10 cellular contexts compared by ENCODE assay signal in the genomic region with DNA sequence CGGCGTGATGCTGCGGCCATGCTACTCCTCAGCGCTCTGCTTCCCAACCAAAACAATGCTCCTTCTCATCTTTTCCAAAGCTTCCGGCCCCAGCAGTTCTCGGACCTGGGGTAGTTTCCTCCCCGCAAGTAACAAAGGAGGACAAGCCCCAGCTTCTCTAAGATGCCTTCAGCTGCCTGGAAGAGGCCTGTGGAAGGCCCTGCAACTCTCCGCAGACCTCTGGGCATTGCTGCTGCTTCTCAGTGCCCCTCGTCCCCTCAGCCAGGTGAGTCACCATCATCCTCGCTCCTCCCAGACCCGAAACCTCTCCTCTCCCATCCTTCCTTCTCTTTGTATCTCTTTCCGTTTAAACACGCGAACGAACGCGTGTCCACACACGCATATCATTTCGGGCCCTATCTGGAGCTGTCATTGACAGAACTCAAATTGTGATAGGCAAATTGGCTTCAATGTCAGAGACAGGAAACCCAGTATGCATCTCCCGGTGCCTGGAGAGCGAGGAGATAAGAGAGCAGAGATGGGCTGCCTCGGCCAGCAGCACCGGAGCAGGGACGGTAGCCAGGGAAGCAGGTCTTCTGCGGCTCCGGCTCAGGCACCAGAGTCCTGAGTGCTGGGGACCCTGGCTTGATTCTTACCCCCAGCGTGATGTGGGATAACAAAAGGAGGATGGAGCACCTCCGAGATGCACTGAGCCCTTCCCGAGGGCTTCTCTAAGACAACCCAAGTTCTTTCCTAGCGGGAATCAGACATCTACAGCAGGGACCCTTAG. TPM values are rescaled to one million over a fixed set of nuclear protein-coding genes. Genes with fewer than 3 reads are reported as not detected.
DNase-seq lines count a peak whose midpoint lies in the region; ATAC-seq and TF ChIP-seq lines count a peak whose summit lies in the region.
"Had no signal": no experiment of that assay in that cellular context is flagged by ENCODE, and none has a peak within 500 bp of the region (broad histone marks: within the 10 kb centered on the region; RNA-seq: fewer than 3 reads in every experiment).

No MANE protein-coding gene starts in this region.

- no peaks in the 10 kb centered on the region for H3K79me2 ChIP-seq in GM23248 (ENCODE audit: insufficient read depth)
- no peaks in the 10 kb centered on the region for H3K79me2 ChIP-seq in mesendoderm (ENCODE audit: control insufficient read depth, insufficient read depth, low read length)
- H3K79me2 ChIP-seq in smooth muscle cell (ENCODE audit: low read depth) = no peaks in the 10 kb centered on the region
- H3K79me2 ChIP-seq: hepatocyte had no signal

- peaks cover 2% of the 10 kb centered on the region for H3K27me3 Mint-ChIP-seq in chondrocyte (ENCODE audit: low read depth)
- peaks cover 52% of the 10 kb centered on the region for H3K27me3 Mint-ChIP-seq in stimulated activated memory B cell treated with anti-CD40 and anti-IgM and Interleukin-4, amounts not matched to agents 10 μg/mL and 1 μg/mL and 100 μg/mL, for 72 hours

- H3K4me3 Mint-ChIP-seq in chondrocyte (ENCODE audit: unreplicated experiment) = no peak overlapping the region
- H3K4me3 Mint-ChIP-seq in stimulated activated memory B cell treated with anti-CD40 and anti-IgM and Interleukin-4, amounts not matched to agents 10 μg/mL and 1 μg/mL and 100 μg/mL, for 72 hours = no peak overlapping the region

- H3K27me3 ChIP-seq in GM23248 (replicated peaks; ENCODE audit: insufficient read depth) (no peaks in the 10 kb centered on the region), mesendoderm (ENCODE audit: insufficient read depth, low read length, poor library complexity) (no peaks in the 10 kb centered on the region), smooth muscle cell (ENCODE audit: low read depth) (no peaks in the 10 kb centered on the region)

- H4K8ac ChIP-seq in mesendoderm (ENCODE audit: low read depth, low read length) = no peak overlapping the region

- in situ Hi-C loops in GM23248 (cut with MboI) = loop anchor here (10.0 kb wide), 1 partner anchor 122 kb away; no protein-coding TSS in a partner anchor

- H4K20me1 ChIP-seq in GM23248 (ENCODE audit: insufficient read depth) (no peaks in the 10 kb centered on the region), smooth muscle cell (ENCODE audit: low read depth) (no peaks in the 10 kb centered on the region)

- H3K9ac ChIP-seq in GM23248 = peak overlapping the region; percentile 72
- no peak overlapping the region for H3K9ac ChIP-seq in mesendoderm (ENCODE audit: low read length)
- H3K9ac ChIP-seq in smooth muscle cell (ENCODE audit: low read depth) = peak overlapping the region; percentile 65

- H3K4me1 ChIP-seq in GM23248 (ENCODE audit: insufficient read depth) = peaks cover 7% of the 10 kb centered on the region
- H3K4me1 ChIP-seq in mesendoderm (ENCODE audit: control insufficient read depth, low read depth, low read length) = peaks cover 8% of the 10 kb centered on the region
- H3K4me1 ChIP-seq in smooth muscle cell (ENCODE audit: low read depth) = peaks cover 10% of the 10 kb centered on the region

- H3K4me3 ChIP-seq in GM23248 (peak overlapping the region; percentile 46), mesendoderm (ENCODE audit: low read length) (no peak overlapping the region), smooth muscle cell (no peak overlapping the region)
- H3K4me3 ChIP-seq: hepatocyte had no signal

- H3K23ac ChIP-seq in mesendoderm (ENCODE audit: low read length) = no peak overlapping the region

- peak overlapping the region; percentile 66 for H3K27ac ChIP-seq in GM23248
- no peak overlapping the region for H3K27ac ChIP-seq in mesendoderm (ENCODE audit: low read depth, low read length)
- peak overlapping the region; percentile 71 for H3K27ac ChIP-seq in smooth muscle cell (ENCODE audit: low read depth)
- H3K27ac ChIP-seq: hepatocyte had no signal

- H3F3A ChIP-seq in GM23248 (ENCODE audit: insufficient read depth) (peaks cover 9% of the 10 kb centered on the region; the same call in 1 of the 2 replicates), smooth muscle cell (ENCODE audit: low read depth) (peaks cover 10% of the 10 kb centered on the region)

- H3K4ac ChIP-seq in mesendoderm (ENCODE audit: low read depth, low read length) = no peak overlapping the region

- H2AFZ ChIP-seq in GM23248 (peak overlapping the region; percentile 80), smooth muscle cell (ENCODE audit: low read depth) (no peak overlapping the region)
- H2AFZ ChIP-seq: hepatocyte had no signal

- no peak overlapping the region for H2BK5ac ChIP-seq in mesendoderm (ENCODE audit: low read length)

- no peak overlapping the region for H3K18ac ChIP-seq in mesendoderm (ENCODE audit: low read length)

- peaks cover 41% of the 10 kb centered on the region for H3K4me1 Mint-ChIP-seq in chondrocyte (ENCODE audit: low read depth)
- no peaks in the 10 kb centered on the region for H3K4me1 Mint-ChIP-seq in stimulated activated memory B cell treated with anti-CD40 and anti-IgM and Interleukin-4, amounts not matched to agents 10 μg/mL and 1 μg/mL and 100 μg/mL, for 72 hours

- H3K27ac Mint-ChIP-seq in chondrocyte (ENCODE audit: unreplicated experiment) = peak overlapping the region; percentile 1
- no peak overlapping the region for H3K27ac Mint-ChIP-seq in stimulated activated memory B cell treated with anti-CD40 and anti-IgM and Interleukin-4, amounts not matched to agents 10 μg/mL and 1 μg/mL and 100 μg/mL, for 72 hours

- no peak overlapping the region for H2BK15ac ChIP-seq in mesendoderm (replicated peaks; ENCODE audit: low read depth)

- H3K9me2 ChIP-seq in GM23248 (ENCODE audit: insufficient read depth) = no peaks in the 10 kb centered on the region

- H4K5ac ChIP-seq in mesendoderm (ENCODE audit: low read length) = no peak overlapping the region

- H3K79me1 ChIP-seq in mesendoderm (ENCODE audit: low read length) = no peaks in the 10 kb centered on the region

- TF ChIP-seq CTCF in chondrocyte (IDR thresholded peaks at IDR 0.05) = no peak
- no peak for TF ChIP-seq CTCF in smooth muscle cell (IDR thresholded peaks at IDR 0.05; ENCODE audit: borderline replicate concordance, insufficient read depth, poor library complexity, severe bottlenecking)

- H3K9me3 Mint-ChIP-seq in chondrocyte (ENCODE audit: low read depth) = no peaks in the 10 kb centered on the region
- no peaks in the 10 kb centered on the region for H3K9me3 Mint-ChIP-seq in stimulated activated memory B cell treated with anti-CD40 and anti-IgM and Interleukin-4, amounts not matched to agents 10 μg/mL and 1 μg/mL and 100 μg/mL, for 72 hours

- no peak overlapping the region for H2BK120ac ChIP-seq in mesendoderm (ENCODE audit: low read depth, low read length)

- peak overlapping the region; percentile 57 for H3K56ac ChIP-seq in mesendoderm (ENCODE audit: low read length)

- 76 to 81% methylated on average over 27 to 30 of the region's 30 CpGs for WGBS in GM23248 (ENCODE audit: low coverage in 1 of 2, low lambda C conversion rate in 2 of 2, missing lambda C conversion rate in 2 of 2), 2 experiments
- no CpG with 5 or more reads among the region's 30 CpGs for WGBS in mesendoderm (ENCODE audit: extremely low coverage, insufficient coverage, low lambda C conversion rate)
- 85% methylated on average over 30 of the region's 30 CpGs for whole genome bisulfite sequencing in smooth muscle cell (ENCODE audit: low lambda C conversion rate)

- H3K36me3 Mint-ChIP-seq in chondrocyte (ENCODE audit: low read depth) = no peaks in the 10 kb centered on the region
- H3K36me3 Mint-ChIP-seq in stimulated activated memory B cell treated with anti-CD40 and anti-IgM and Interleukin-4, amounts not matched to agents 10 μg/mL and 1 μg/mL and 100 μg/mL, for 72 hours = no peaks in the 10 kb centered on the region

- H3K36me3 ChIP-seq in GM23248 (ENCODE audit: low read depth) = no peaks in the 10 kb centered on the region
- no peaks in the 10 kb centered on the region for H3K36me3 ChIP-seq in mesendoderm (ENCODE audit: control insufficient read depth, insufficient read depth, low read length)
- H3K36me3 ChIP-seq in smooth muscle cell (ENCODE audit: low read depth) = no peaks in the 10 kb centered on the region

- no peak for DNase-seq in GM23248
- peak; percentile 59 for DNase-seq in chondrocyte (ENCODE audit: low spot score)
- peak; percentile 53 for DNase-seq in mesendoderm
- no peak for DNase-seq in smooth muscle cell (lab: John Stamatoyannopoulos, UW; ENCODE audit: unreplicated experiment)
- DNase-seq in MV-4-11 (lab: John Stamatoyannopoulos, UW) = no peak
- DNase-seq: NCI-H1105 treated with DMSO at 0.1 percent for 48 hours had no signal

- ATAC-seq in GM18517 (IDR thresholded peaks at IDR 0.05; ENCODE audit: unreplicated experiment) (no peak), HG02981 (IDR thresholded peaks at IDR 0.05; ENCODE audit: unreplicated experiment) (no peak)
- no peak for ATAC-seq in stimulated activated memory B cell treated with anti-CD40 and anti-IgM and Interleukin-4, amounts not matched to agents 10 μg/mL and 1 μg/mL and 100 μg/mL, for 72 hours

- no peaks in the 10 kb centered on the region for H3K9me3 ChIP-seq in GM23248 (ENCODE audit: low read depth)
- H3K9me3 ChIP-seq in smooth muscle cell (replicated peaks; ENCODE audit: low read depth) = no peaks in the 10 kb centered on the region

- H2AK5ac ChIP-seq in mesendoderm (ENCODE audit: low read length) = no peak overlapping the region

- H3K4me2 ChIP-seq in GM23248 (ENCODE audit: unreplicated experiment) (peak overlapping the region; percentile 79), mesendoderm (ENCODE audit: low read length) (no peak overlapping the region), smooth muscle cell (peak overlapping the region; percentile 62)
- H3K4me2 ChIP-seq: hepatocyte had no signal

RNA-seq across cellular contexts. Expression of a gene that starts 22.0 kb away (rescaled TPM):
- total RNA-seq in GM23248 (2014; rRNA removed; shearing (Covaris generic)) = 63.7 and 65.1 TPM in 2 replicates
- polyA plus RNA-seq in GM23248 (2016; fragmentation: Nextera tagmentation; extraction: Ambion mirVana) (46.2 and 48.2 TPM in 2 replicates), smooth muscle cell (59.3 and 82.9 TPM in 2 replicates)
- total RNA-seq in chondrocyte (94.2 to 185 TPM (median 105 TPM) in 3 replicates), smooth muscle cell (75.5 and 91.7 TPM in 2 replicates)
- polyA plus RNA-seq in mesendoderm (2013, experiment 1 of 2) = 21.5 TPM
- polyA plus RNA-seq in mesendoderm (2013, experiment 2 of 2) = 21.3 TPM

Comparison
In these comparisons a context has a peak if more than half of its experiments do, and no peak if none do; other contexts are left out.
1. DNase-seq: peak in chondrocyte (single experiment) and mesendoderm (single experiment); none in GM23248 (single experiment), smooth muscle cell (single experiment) and MV-4-11 (single experiment).